ENCODE assay signal across 15 cellular contexts in genomic region chr2:188297983-188298382, GRCh38. TPM values are rescaled to one million over a fixed set of nuclear protein-coding genes. Genes with fewer than 3 reads are reported as not detected.
DNase-seq lines count a peak whose midpoint lies in the region; ATAC-seq, FAIRE-seq and TF ChIP-seq lines count a peak whose summit lies in the region.
"Had no signal": no experiment of that assay in that cellular context is flagged by ENCODE, and none has a peak within 500 bp of the region (broad histone marks: within the 10 kb centered on the region; RNA-seq: fewer than 3 reads in every experiment).

No MANE protein-coding gene starts in this region.

- peaks cover 42% of the 10 kb centered on the region for H3K4me1 Mint-ChIP-seq in GM23338
- H3K4me1 Mint-ChIP-seq: CD14-positive monocyte had no signal

- peaks cover 4% of the 10 kb centered on the region for H3K9me3 ChIP-seq in mucosa of descending colon
- no peaks in the 10 kb centered on the region for H3K9me3 ChIP-seq in WERI-Rb-1 (ENCODE audit: severe bottlenecking)

- peak; percentile 41 for FAIRE-seq in colon (lab: Jason Lieb, UNC)
- FAIRE-seq: GM12878, GM18507 had no signal

- H2AFZ ChIP-seq in GM23338, result no peak overlapping the region
- H2AFZ ChIP-seq: GM23248 had no signal

- H3K4me1 ChIP-seq in GM23338 (ENCODE audit: insufficient read depth) (peaks cover 60% of the 10 kb centered on the region), mucosa of descending colon (ENCODE audit: low read depth) (peaks cover 6% of the 10 kb centered on the region)

- peaks cover 9% of the 10 kb centered on the region for H3K27me3 Mint-ChIP-seq in GM23338 (ENCODE audit: insufficient read depth, low read depth, poor library complexity)

- H3K36me3 ChIP-seq in GM23338 (ENCODE audit: insufficient read depth), result peaks cover 13% of the 10 kb centered on the region; the same call in 1 of the 2 replicates
- no peaks in the 10 kb centered on the region for H3K36me3 ChIP-seq in mucosa of descending colon (ENCODE audit: low read depth)
- H3K36me3 ChIP-seq in WERI-Rb-1, result no peaks in the 10 kb centered on the region

- no peaks in the 10 kb centered on the region for H4K20me1 ChIP-seq in GM23338 (replicated peaks; ENCODE audit: insufficient read depth)

- H3K27ac Mint-ChIP-seq in GM23338, result no peak overlapping the region
- H3K27ac Mint-ChIP-seq: CD14-positive monocyte; CD8-positive, alpha-beta T cell had no signal

- H3K9me3 Mint-ChIP-seq in GM23338, result peaks cover 14% of the 10 kb centered on the region; the same call in 2 of the 3 replicates

- intact Hi-C loops in mucosa of descending colon (cut with DNase I, micrococcal nuclease), result no loop called here

- H3K9me2 ChIP-seq in GM23338 (ENCODE audit: insufficient read depth), result no peaks in the 10 kb centered on the region

- H3K4me3 Mint-ChIP-seq in GM23338, result no peak overlapping the region
- H3K4me3 Mint-ChIP-seq: CD14-positive monocyte; CD8-positive, alpha-beta T cell had no signal

- H3K27ac ChIP-seq in GM23338 (ENCODE audit: low read depth) (peak overlapping the region; percentile 36; the same call in 1 of the 2 replicates), WERI-Rb-1 (no peak overlapping the region)
- H3K27ac ChIP-seq: GM23248 had no signal

- H3F3A ChIP-seq in GM23338 (replicated peaks; ENCODE audit: low read depth), result peaks cover 13% of the 10 kb centered on the region

- ATAC-seq in GM23338, result no peak
- ATAC-seq in mucosa of descending colon, result peak; percentile 55
- ATAC-seq: CD8-positive, alpha-beta T cell; GM12878 had no signal

- no peaks in the 10 kb centered on the region for H3K27me3 ChIP-seq in GM23338 (ENCODE audit: insufficient read depth)
- H3K27me3 ChIP-seq in WERI-Rb-1 (ENCODE audit: insufficient read depth, low read depth, severe bottlenecking), result no peaks in the 10 kb centered on the region

- H3K79me2 ChIP-seq in GM23338 (replicated peaks; ENCODE audit: insufficient read depth), result peaks cover 96% of the 10 kb centered on the region

- peaks cover 44% of the 10 kb centered on the region for H3K36me3 Mint-ChIP-seq in GM23338 (ENCODE audit: low read depth)
- H3K36me3 Mint-ChIP-seq: CD14-positive monocyte; CD8-positive, alpha-beta T cell had no signal

- DNase-seq in GM23338 (ENCODE audit: low spot score) (no peak), mucosa of descending colon (no peak), WERI-Rb-1 (no peak), NOMO-1 (lab: John Stamatoyannopoulos, UW; ENCODE audit: unreplicated experiment in 2 of 2) (no peak), NCI-H1694 (lab: John Stamatoyannopoulos, UW) (no peak)
- DNase-seq: CD8-positive, alpha-beta T cell; COR-L47; DMS79; GM23248; H7; IMR-90 had no signal

- H3K4me3 ChIP-seq in GM23338 (peak overlapping the region; percentile 4; the same call in 1 of the 2 replicates), mucosa of descending colon (no peak overlapping the region), WERI-Rb-1 (ENCODE audit: low read depth, low read length) (no peak overlapping the region)
- H3K4me3 ChIP-seq: GM12878, GM23248 had no signal

- no peak for TF ChIP-seq CTCF in GM23338 (conservative IDR thresholded peaks at IDR 0.05; ENCODE audit: low read depth in 2 of 2)
- TF ChIP-seq CTCF in mucosa of descending colon (IDR thresholded peaks at IDR 0.05), result no peak
- no peak for TF ChIP-seq CTCF in WERI-Rb-1 (IDR thresholded peaks at IDR 0.05; ENCODE audit: low read depth, low read length)

- no peak overlapping the region for H3K4me2 ChIP-seq in GM23338

TF ChIP-seq in GM23338, 12 proteins besides CTCF, POLR2A, EP300 and RAD21 (continues in another document):
- TF ChIP-seq, protein P1, sequence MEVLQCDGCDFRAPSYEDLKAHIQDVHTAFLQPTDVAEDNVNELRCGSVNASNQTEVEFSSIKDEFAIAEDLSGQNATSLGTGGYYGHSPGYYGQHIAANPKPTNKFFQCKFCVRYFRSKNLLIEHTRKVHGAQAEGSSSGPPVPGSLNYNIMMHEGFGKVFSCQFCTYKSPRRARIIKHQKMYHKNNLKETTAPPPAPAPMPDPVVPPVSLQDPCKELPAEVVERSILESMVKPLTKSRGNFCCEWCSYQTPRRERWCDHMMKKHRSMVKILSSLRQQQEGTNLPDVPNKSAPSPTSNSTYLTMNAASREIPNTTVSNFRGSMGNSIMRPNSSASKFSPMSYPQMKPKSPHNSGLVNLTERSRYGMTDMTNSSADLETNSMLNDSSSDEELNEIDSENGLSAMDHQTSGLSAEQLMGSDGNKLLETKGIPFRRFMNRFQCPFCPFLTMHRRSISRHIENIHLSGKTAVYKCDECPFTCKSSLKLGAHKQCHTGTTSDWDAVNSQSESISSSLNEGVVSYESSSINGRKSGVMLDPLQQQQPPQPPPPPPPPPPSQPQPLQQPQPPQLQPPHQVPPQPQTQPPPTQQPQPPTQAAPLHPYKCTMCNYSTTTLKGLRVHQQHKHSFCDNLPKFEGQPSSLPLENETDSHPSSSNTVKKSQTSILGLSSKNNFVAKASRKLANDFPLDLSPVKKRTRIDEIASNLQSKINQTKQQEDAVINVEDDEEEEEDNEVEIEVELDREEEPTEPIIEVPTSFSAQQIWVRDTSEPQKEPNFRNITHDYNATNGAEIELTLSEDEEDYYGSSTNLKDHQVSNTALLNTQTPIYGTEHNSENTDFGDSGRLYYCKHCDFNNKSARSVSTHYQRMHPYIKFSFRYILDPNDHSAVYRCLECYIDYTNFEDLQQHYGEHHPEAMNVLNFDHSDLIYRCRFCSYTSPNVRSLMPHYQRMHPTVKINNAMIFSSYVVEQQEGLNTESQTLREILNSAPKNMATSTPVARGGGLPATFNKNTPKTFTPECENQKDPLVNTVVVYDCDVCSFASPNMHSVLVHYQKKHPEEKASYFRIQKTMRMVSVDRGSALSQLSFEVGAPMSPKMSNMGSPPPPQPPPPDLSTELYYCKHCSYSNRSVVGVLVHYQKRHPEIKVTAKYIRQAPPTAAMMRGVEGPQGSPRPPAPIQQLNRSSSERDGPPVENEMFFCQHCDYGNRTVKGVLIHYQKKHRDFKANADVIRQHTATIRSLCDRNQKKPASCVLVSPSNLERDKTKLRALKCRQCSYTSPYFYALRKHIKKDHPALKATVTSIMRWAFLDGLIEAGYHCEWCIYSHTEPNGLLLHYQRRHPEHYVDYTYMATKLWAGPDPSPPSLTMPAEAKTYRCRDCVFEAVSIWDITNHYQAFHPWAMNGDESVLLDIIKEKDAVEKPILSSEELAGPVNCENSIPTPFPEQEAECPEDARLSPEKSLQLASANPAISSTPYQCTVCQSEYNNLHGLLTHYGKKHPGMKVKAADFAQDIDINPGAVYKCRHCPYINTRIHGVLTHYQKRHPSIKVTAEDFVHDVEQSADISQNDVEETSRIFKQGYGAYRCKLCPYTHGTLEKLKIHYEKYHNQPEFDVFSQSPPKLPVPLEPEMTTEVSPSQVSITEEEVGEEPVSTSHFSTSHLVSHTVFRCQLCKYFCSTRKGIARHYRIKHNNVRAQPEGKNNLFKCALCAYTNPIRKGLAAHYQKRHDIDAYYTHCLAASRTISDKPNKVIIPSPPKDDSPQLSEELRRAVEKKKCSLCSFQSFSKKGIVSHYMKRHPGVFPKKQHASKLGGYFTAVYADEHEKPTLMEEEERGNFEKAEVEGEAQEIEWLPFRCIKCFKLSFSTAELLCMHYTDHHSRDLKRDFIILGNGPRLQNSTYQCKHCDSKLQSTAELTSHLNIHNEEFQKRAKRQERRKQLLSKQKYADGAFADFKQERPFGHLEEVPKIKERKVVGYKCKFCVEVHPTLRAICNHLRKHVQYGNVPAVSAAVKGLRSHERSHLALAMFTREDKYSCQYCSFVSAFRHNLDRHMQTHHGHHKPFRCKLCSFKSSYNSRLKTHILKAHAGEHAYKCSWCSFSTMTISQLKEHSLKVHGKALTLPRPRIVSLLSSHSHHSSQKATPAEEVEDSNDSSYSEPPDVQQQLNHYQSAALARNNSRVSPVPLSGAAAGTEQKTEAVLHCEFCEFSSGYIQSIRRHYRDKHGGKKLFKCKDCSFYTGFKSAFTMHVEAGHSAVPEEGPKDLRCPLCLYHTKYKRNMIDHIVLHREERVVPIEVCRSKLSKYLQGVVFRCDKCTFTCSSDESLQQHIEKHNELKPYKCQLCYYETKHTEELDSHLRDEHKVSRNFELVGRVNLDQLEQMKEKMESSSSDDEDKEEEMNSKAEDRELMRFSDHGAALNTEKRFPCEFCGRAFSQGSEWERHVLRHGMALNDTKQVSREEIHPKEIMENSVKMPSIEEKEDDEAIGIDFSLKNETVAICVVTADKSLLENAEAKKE (CRISPR knock-in tag; IDR thresholded peaks at IDR 0.05), result no peak
- TF ChIP-seq REST (IDR thresholded peaks at IDR 0.05; ENCODE audit: unreplicated experiment) (no peak), ZNF114 (CRISPR knock-in tag; IDR thresholded peaks at IDR 0.05) (no peak), ZNF331 (CRISPR knock-in tag; IDR thresholded peaks at IDR 0.05; ENCODE audit: low read depth) (no peak), NANOG (IDR thresholded peaks at IDR 0.05; ENCODE audit: borderline replicate concordance) (no peak), JUNB (IDR thresholded peaks at IDR 0.05; ENCODE audit: unreplicated experiment) (no peak)

RNA-seq across cellular contexts. Expression of gene GULP1, which starts 6.3 kb away (rescaled TPM):
- total RNA-seq in GM23338 (2014; rRNA removed; shearing (Covaris generic)), result 181 and 200 TPM in 2 replicates
- 75.3 and 94.6 TPM in 2 replicates for polyA plus RNA-seq in GM23338 (2016; fragmentation: Nextera tagmentation; extraction: Ambion mirVana)
- total RNA-seq in mucosa of descending colon, result 10 to 100 TPM in 2 of 3 donors, 1 to 10 TPM in 1; 9.0 to 35.7 (median 15.1) TPM
- total RNA-seq: CD8-positive, alpha-beta T cell had no signal
- polyA plus RNA-seq: CD14-positive monocyte had no signal
